ENCODE assay signal across 8 cellular contexts in genomic region chr12:29241821-29242591, GRCh38.
DNase-seq lines count a peak whose midpoint lies in the region; ATAC-seq and TF ChIP-seq lines count a peak whose summit lies in the region.

No MANE protein-coding gene starts in this region.

- peak; percentile 13; the same call in 1 of the 2 replicates for TF ChIP-seq CTCF in OCI-LY3 (IDR thresholded peaks at IDR 0.05; ENCODE audit: low read depth, low read length)

- no peaks in the 10 kb centered on the region for H3K79me2 ChIP-seq in OCI-LY3 (ENCODE audit: low read length)

- DNase-seq in AG08395 (ENCODE audit: low spot score) (peak; percentile 75), midbrain (lab: John Stamatoyannopoulos, UW) (peak; percentile 23), aorta (peak in 1 of 2 donors; percentile 48)
- DNase-seq in NK-92 treated with Interleukin-12 subunit alpha and Interleukin-12 subunit beta, amount 100 ng/mL, for 24 hours (lab: John Stamatoyannopoulos, UW) = no peak

- ATAC-seq in GM18867 (IDR thresholded peaks at IDR 0.05; ENCODE audit: unreplicated experiment) = peak; percentile 82
- ATAC-seq in HG02981 (IDR thresholded peaks at IDR 0.05; ENCODE audit: unreplicated experiment) = peak; percentile 78
- peak; percentile 90 for ATAC-seq in aorta (ENCODE audit: low FRiP score)

- H3K27me3 ChIP-seq in OCI-LY3 (ENCODE audit: low read depth, low read length) (no peaks in the 10 kb centered on the region), duodenal mucosa (ENCODE audit: control insufficient read depth in 1 of 2, insufficient read depth in 2 of 2, low read length in 2 of 2) (no peaks in the 10 kb centered on the region), aorta (ENCODE audit: control insufficient read depth in 1 of 2, insufficient read depth in 2 of 2, low read length in 1 of 2) (no peaks in the 10 kb centered on the region)

- WGBS in aorta, 2 donors = 27 to 31% methylated on average over 7 of the region's 7 CpGs

- H3K4me1 ChIP-seq in OCI-LY3 (ENCODE audit: low read length) = peaks cover 53% of the 10 kb centered on the region
- peaks cover 17 to 33% of the 10 kb centered on the region in 2 donors for H3K4me1 ChIP-seq in duodenal mucosa (ENCODE audit: control insufficient read depth in 1 of 2, insufficient read depth in 2 of 2, low read length in 2 of 2)
- no peaks in the 10 kb centered on the region for H3K4me1 ChIP-seq in aorta (ENCODE audit: control insufficient read depth in 1 of 2, insufficient read depth in 2 of 2, low read length in 2 of 2)

- H4K20me1 ChIP-seq in OCI-LY3 (ENCODE audit: insufficient read depth, low read length) = no peaks in the 10 kb centered on the region

- H2AFZ ChIP-seq in OCI-LY3 (ENCODE audit: low read depth, low read length) = peak overlapping the region; percentile 18; the same call in 1 of the 2 replicates

- H3K9me3 ChIP-seq in OCI-LY3 (ENCODE audit: insufficient read depth, low read length) (no peaks in the 10 kb centered on the region), duodenal mucosa (ENCODE audit: control insufficient read depth in 1 of 2, low read length in 2 of 2) (no peaks in the 10 kb centered on the region), aorta (ENCODE audit: control insufficient read depth, low read length) (no peaks in the 10 kb centered on the region)

- intact Hi-C loops in aorta (cut with DNase I) = no loop called here

- H3K27ac ChIP-seq in OCI-LY3 (ENCODE audit: low read length) (peak overlapping the region; percentile 89), duodenal mucosa (ENCODE audit: low read depth, low read length) (no peak overlapping the region), aorta (ENCODE audit: low read depth in 1 of 2, low read length in 2 of 2) (no peak overlapping the region)

- H3K4me2 ChIP-seq in OCI-LY3 (ENCODE audit: low read length) = peak overlapping the region; percentile 63

- H3K4me3 ChIP-seq in OCI-LY3 (ENCODE audit: low read length) (peak overlapping the region; percentile 26), duodenal mucosa (ENCODE audit: low read depth in 1 of 2, low read length in 2 of 2) (peak overlapping the region; percentile 7 to 20), aorta (ENCODE audit: low read length in 2 of 2) (no peak overlapping the region)

- peak overlapping the region; percentile 47 for H3K9ac ChIP-seq in OCI-LY3 (ENCODE audit: low read length)
- peak overlapping the region in 1 of 2 donors; percentile 33 for H3K9ac ChIP-seq in duodenal mucosa (ENCODE audit: low read depth in 1 of 2, low read length in 2 of 2)

- H3K36me3 ChIP-seq in OCI-LY3 (replicated peaks; ENCODE audit: low read depth, low read length) (no peaks in the 10 kb centered on the region), duodenal mucosa (ENCODE audit: control insufficient read depth in 1 of 2, insufficient read depth in 2 of 2, low read length in 2 of 2) (no peaks in the 10 kb centered on the region), aorta (ENCODE audit: control insufficient read depth in 1 of 2, insufficient read depth in 2 of 2, low read length in 1 of 2) (no peaks in the 10 kb centered on the region)

Comparison
In these comparisons a context has a peak if more than half of its experiments do, and no peak if none do; other contexts are left out.
1. H3K4me3 ChIP-seq: peak in OCI-LY3 (single experiment) and duodenal mucosa (2 of 2); none in aorta (0 of 2).
2. Peak in every context shown above with its lines, with median percentiles within 50 percentile points of each other: ATAC-seq.